3 cellular contexts compared by ENCODE assay signal in genomic region chr9:93640027-93640426, GRCh38.
"Had no signal": no experiment of that assay in that cellular context is flagged by ENCODE, and none has a peak within 500 bp of the region (broad histone marks: within the 10 kb centered on the region; RNA-seq: fewer than 3 reads in every experiment).

No MANE protein-coding gene starts in this region.

- ATAC-seq: GM12878 had no signal

- H3K4me3 ChIP-seq: GM12878 had no signal

- DNase-seq: GDM1, GF-D8 had no signal
